ENCODE assay signal across 24 cellular contexts in genomic region chr10:42743697-42744096, GRCh38.
"Had no signal": no experiment of that assay in that cellular context is flagged by ENCODE, and none has a peak within 500 bp of the region (broad histone marks: within the 10 kb centered on the region; RNA-seq: fewer than 3 reads in every experiment).

No MANE protein-coding gene starts in this region.

- H3K4me1 ChIP-seq: ascending aorta, body of pancreas had no signal

- ATAC-seq: activated CD8-positive, alpha-beta memory T cell treated with anti-CD3 and anti-CD28 coated beads, Interleukin-2, amount 10 ng/mL, durations not matched to agents 7 days and 5 days; activated naive CD4-positive, alpha-beta T cell treated with anti-CD3 and anti-CD28 coated beads, Interleukin-2, amount 50 U/mL, for 72 hours; activated naive CD8-positive, alpha-beta T cell treated with anti-CD3 and anti-CD28 coated beads, Interleukin-2, amount 50 U/mL, for 24 hours; body of pancreas; T-helper 17 cell had no signal

- DNase-seq: activated B cell treated with CpG ODN at 0.5 μM for 24 hours; activated CD4-positive, alpha-beta T cell treated with anti-CD3 and anti-CD28 coated beads for 1 hour; activated CD4-positive, alpha-beta T cell treated with anti-CD3 and anti-CD28 coated beads, Interleukin-2, amount 10 ng/mL, durations not matched to agents 24 days and 14 days; activated CD4-positive, alpha-beta T cell treated with anti-CD3 and anti-CD28 coated beads, Interleukin-2, amount 50 U/mL, for 48 hours; activated CD8-positive, alpha-beta memory T cell treated with anti-CD3 and anti-CD28 coated beads, Interleukin-2, amount 10 ng/mL, durations not matched to agents 7 days and 5 days; activated effector memory CD4-positive, alpha-beta T cell treated with Interleukin-2 at 50 U/mL for 16 hours; activated naive CD4-positive, alpha-beta T cell; activated naive CD8-positive, alpha-beta T cell treated with anti-CD3 and anti-CD28 coated beads, Interleukin-2, amount 50 U/mL, for 24 hours; activated T-cell treated with anti-CD3 and anti-CD28 coated beads, Interleukin-2, amount 50 U/mL, for 24 hours; amniotic stem cell; body of pancreas; central memory CD4-positive, alpha-beta T cell; KG1; NCI-H1048; NCI-H146; NCI-H2081; NCI-H510A treated with DMSO at 0.1 percent for 48 hours; PC-9; SHP77 treated with DMSO at 0.1 percent for 48 hours; T-helper 17 cell; T-helper 9 cell had no signal

- H3K27ac Mint-ChIP-seq: activated B cell treated with CpG ODN at 0.5 μM for 24 hours; activated CD4-positive, alpha-beta T cell treated with anti-CD3 and anti-CD28 coated beads, Interleukin-2, amount 10 ng/mL, durations not matched to agents 24 days and 14 days; activated CD8-positive, alpha-beta memory T cell treated with anti-CD3 and anti-CD28 coated beads, Interleukin-2, amount 10 ng/mL, durations not matched to agents 7 days and 5 days; activated naive CD4-positive, alpha-beta T cell treated with anti-CD3 and anti-CD28 coated beads, Interleukin-2, amount 50 U/mL, for 72 hours; activated naive CD8-positive, alpha-beta T cell treated with anti-CD3 and anti-CD28 coated beads, Interleukin-2, amount 50 U/mL, for 24 hours; activated T-cell treated with anti-CD3 and anti-CD28 coated beads, Interleukin-2, amount 50 U/mL, for 24 hours; activated T-helper 1 cell treated with anti-CD3 and anti-CD28 coated beads, Interleukin-12 subunit alpha, Interleukin-12 subunit beta, Interleukin-2, Interleukin-4 antibody, amounts not matched to agents 30 ng/mL and 10 ng/mL and 1 ng/mL, durations not matched to agents 14 hours and 24 hours and 36 hours; T-helper 17 cell had no signal

- H3K4me1 Mint-ChIP-seq: activated B cell treated with CpG ODN at 0.5 μM for 24 hours; activated CD4-positive, alpha-beta T cell treated with anti-CD3 and anti-CD28 coated beads, Interleukin-2, amount 10 ng/mL, durations not matched to agents 24 days and 14 days; activated CD8-positive, alpha-beta memory T cell treated with anti-CD3 and anti-CD28 coated beads, Interleukin-2, amount 10 ng/mL, durations not matched to agents 7 days and 5 days; activated naive CD8-positive, alpha-beta T cell treated with anti-CD3 and anti-CD28 coated beads, Interleukin-2, amount 50 U/mL, for 24 hours; T-helper 17 cell had no signal

- H3K36me3 Mint-ChIP-seq: activated CD8-positive, alpha-beta memory T cell treated with anti-CD3 and anti-CD28 coated beads, Interleukin-2, amount 10 ng/mL, durations not matched to agents 7 days and 5 days had no signal

- H3K9me3 ChIP-seq: ascending aorta, body of pancreas had no signal

- H3K36me3 ChIP-seq: ascending aorta had no signal

- H3K4me3 ChIP-seq: ascending aorta, body of pancreas, PC-9 had no signal

- H3K27ac ChIP-seq: ascending aorta, body of pancreas, PC-9 had no signal

- H3K27me3 ChIP-seq: ascending aorta, body of pancreas had no signal

- H3K4me3 Mint-ChIP-seq: activated B cell treated with CpG ODN at 0.5 μM for 24 hours; activated CD4-positive, alpha-beta T cell treated with anti-CD3 and anti-CD28 coated beads, Interleukin-2, amount 10 ng/mL, durations not matched to agents 24 days and 14 days; activated CD8-positive, alpha-beta memory T cell treated with anti-CD3 and anti-CD28 coated beads, Interleukin-2, amount 10 ng/mL, durations not matched to agents 7 days and 5 days; activated naive CD8-positive, alpha-beta T cell treated with anti-CD3 and anti-CD28 coated beads, Interleukin-2, amount 50 U/mL, for 24 hours; activated T-cell treated with anti-CD3 and anti-CD28 coated beads, Interleukin-2, amount 50 U/mL, for 24 hours; activated T-helper 1 cell treated with anti-CD3 and anti-CD28 coated beads, Interleukin-12 subunit alpha, Interleukin-12 subunit beta, Interleukin-2, Interleukin-4 antibody, amounts not matched to agents 30 ng/mL and 10 ng/mL and 1 ng/mL, durations not matched to agents 14 hours and 24 hours and 36 hours; T-helper 17 cell had no signal
